In the genomic region with DNA sequence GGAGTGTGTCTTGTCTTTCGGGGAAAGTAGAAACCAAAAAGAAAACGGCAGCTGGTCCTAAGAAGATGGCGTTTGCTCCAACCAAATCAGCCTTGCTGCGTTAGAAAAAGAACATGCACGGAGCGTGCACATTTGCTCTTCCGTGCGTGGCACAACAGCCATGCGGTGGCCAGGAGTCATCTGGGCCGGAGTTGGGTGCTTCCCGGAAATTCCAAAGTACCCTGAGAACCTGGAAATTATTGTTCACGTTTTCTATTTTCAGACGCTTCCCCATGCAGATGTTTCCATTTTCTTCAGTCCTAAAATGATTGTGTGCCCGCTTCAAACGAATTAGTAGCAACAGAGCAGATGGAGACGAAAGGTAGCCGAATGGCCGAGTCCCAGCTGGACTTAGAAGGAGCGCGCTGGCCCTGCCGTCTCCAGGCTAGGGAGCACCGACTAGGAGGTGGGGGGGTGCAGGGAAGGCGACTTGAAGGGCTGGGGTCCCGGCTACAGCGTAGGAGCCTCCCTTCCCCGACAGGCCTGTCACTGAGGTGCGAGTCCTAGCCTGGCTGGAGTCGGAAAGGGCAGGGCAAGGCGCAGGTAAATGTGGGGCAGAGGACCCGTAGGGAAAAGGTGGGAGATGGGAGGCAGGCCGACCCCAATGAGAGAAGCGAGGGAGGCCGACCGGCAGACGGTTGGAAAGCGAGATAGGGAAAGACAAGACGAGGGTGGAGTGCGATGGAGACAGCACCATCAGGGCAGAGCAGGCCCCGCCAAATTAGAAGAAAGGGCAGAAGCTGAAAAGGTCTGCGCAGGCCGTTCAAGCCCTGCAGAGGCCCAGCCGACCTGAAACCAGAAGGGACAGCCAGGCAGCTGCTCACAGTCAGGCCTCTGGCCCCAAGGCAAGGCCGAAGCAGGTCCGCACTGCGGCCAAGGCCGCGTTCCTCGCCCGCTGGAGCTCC, we compare ENCODE assay signal across 11 cellular contexts. TPM values are rescaled to one million over a fixed set of nuclear protein-coding genes. Genes with fewer than 3 reads are reported as not detected.
A peak's percentile ranks its signal among the peaks of the same experiment; 100 is the strongest.
DNase-seq lines count a peak whose midpoint lies in the region; ATAC-seq and TF ChIP-seq lines count a peak whose summit lies in the region.
"Had no signal": no experiment of that assay in that cellular context is flagged by ENCODE, and none has a peak within 500 bp of the region (broad histone marks: within the 10 kb centered on the region; RNA-seq: fewer than 3 reads in every experiment).

No MANE protein-coding gene starts in this region.

- TF ChIP-seq CTCF in CD8-positive, alpha-beta T cell (IDR thresholded peaks at IDR 0.05): no peak
- TF ChIP-seq CTCF in nephron progenitor cell (IDR thresholded peaks at IDR 0.05): no peak

- no peaks in the 10 kb centered on the region for H3K36me3 ChIP-seq in CD8-positive, alpha-beta T cell (ENCODE audit: insufficient read depth, low read length)
- no peaks in the 10 kb centered on the region for H3K36me3 ChIP-seq in HUES64 (ENCODE audit: insufficient read depth, low read length)

- no peak overlapping the region; the same call in 1 of the 2 replicates for H3K9ac ChIP-seq in HUES64 (ENCODE audit: low read depth, low read length)

- no peak for DNase-seq in CD8-positive, alpha-beta T cell
- DNase-seq in central memory CD8-positive, alpha-beta T cell (ENCODE audit: low spot score in 2 of 2): no peak
- DNase-seq in nephron progenitor cell (peak; percentile 20), GM19238 (ENCODE audit: insufficient read length, low spot score) (no peak), SW480 (ENCODE audit: low spot score) (no peak), anterior cingulate cortex (lab: John Stamatoyannopoulos, UW) (no peak)
- DNase-seq: amygdala, NCI-H2227 treated with DMSO at 0.1 percent for 48 hours, Right ventricle myocardium superior had no signal

- CTCF ChIA-PET in CD8-positive, alpha-beta T cell (lab: Charles Lee): no interaction called here

- no peak for ATAC-seq in CD8-positive, alpha-beta T cell
- ATAC-seq in central memory CD8-positive, alpha-beta T cell (replicated peaks; ENCODE audit: extremely low read depth, poor library complexity, severe bottlenecking): no peak
- no peak for ATAC-seq in HG02623 (IDR thresholded peaks at IDR 0.05; ENCODE audit: unreplicated experiment)

- peaks cover 62% of the 10 kb centered on the region for H3K27me3 ChIP-seq in CD8-positive, alpha-beta T cell (ENCODE audit: insufficient read depth, low read length)
- peaks cover 97% of the 10 kb centered on the region for H3K27me3 ChIP-seq in HUES64 (ENCODE audit: insufficient read depth, low read length)

- H3K36me3 Mint-ChIP-seq in CD8-positive, alpha-beta T cell: no peaks in the 10 kb centered on the region
- H3K36me3 Mint-ChIP-seq in central memory CD8-positive, alpha-beta T cell (ENCODE audit: insufficient read depth): peaks cover 1% of the 10 kb centered on the region
- H3K36me3 Mint-ChIP-seq in nephron progenitor cell (ENCODE audit: low read depth): no peaks in the 10 kb centered on the region

- H3K27ac Mint-ChIP-seq in CD8-positive, alpha-beta T cell: no peak overlapping the region
- H3K27ac Mint-ChIP-seq in central memory CD8-positive, alpha-beta T cell (ENCODE audit: low read depth): peak overlapping the region; percentile 54
- H3K27ac Mint-ChIP-seq in nephron progenitor cell: no peak overlapping the region

- POLR2A ChIA-PET in CD8-positive, alpha-beta T cell (lab: Charles Lee): no interaction called here

- intact Hi-C loops in CD8-positive, alpha-beta T cell (cut with DNase I, micrococcal nuclease): no loop called here

- no peaks in the 10 kb centered on the region for H3K9me3 Mint-ChIP-seq in CD8-positive, alpha-beta T cell
- H3K9me3 Mint-ChIP-seq in central memory CD8-positive, alpha-beta T cell: no peaks in the 10 kb centered on the region
- H3K9me3 Mint-ChIP-seq in nephron progenitor cell: peaks cover 17% of the 10 kb centered on the region

- H3K27ac ChIP-seq in CD8-positive, alpha-beta T cell (ENCODE audit: low read depth, low read length): no peak overlapping the region
- H3K27ac ChIP-seq in HUES64 (ENCODE audit: low read depth, low read length): no peak overlapping the region

- WGBS in HUES64: 6% methylated on average over 49 of the region's 49 CpGs

- H3K4me1 ChIP-seq in CD8-positive, alpha-beta T cell (ENCODE audit: insufficient read depth, low read length): peaks cover 43% of the 10 kb centered on the region
- peaks cover 13% of the 10 kb centered on the region for H3K4me1 ChIP-seq in HUES64 (ENCODE audit: insufficient read depth, low read length)

- no peak overlapping the region for H3K4me3 ChIP-seq in CD8-positive, alpha-beta T cell (ENCODE audit: low read depth, low read length)
- peak overlapping the region; percentile 38; the same call in 1 of the 2 replicates for H3K4me3 ChIP-seq in HUES64 (ENCODE audit: low read length)

- H3K4me1 Mint-ChIP-seq in CD8-positive, alpha-beta T cell (ENCODE audit: low read depth): peaks cover 44% of the 10 kb centered on the region
- H3K4me1 Mint-ChIP-seq in central memory CD8-positive, alpha-beta T cell: peaks cover 37% of the 10 kb centered on the region
- peaks cover 33% of the 10 kb centered on the region for H3K4me1 Mint-ChIP-seq in nephron progenitor cell

- H3K4me3 Mint-ChIP-seq in CD8-positive, alpha-beta T cell: peak overlapping the region; percentile 65
- peak overlapping the region; percentile 61 for H3K4me3 Mint-ChIP-seq in central memory CD8-positive, alpha-beta T cell
- peak overlapping the region; percentile 81 for H3K4me3 Mint-ChIP-seq in nephron progenitor cell

- H3K27me3 Mint-ChIP-seq in CD8-positive, alpha-beta T cell (ENCODE audit: low read depth): peaks cover 62% of the 10 kb centered on the region
- peaks cover 93% of the 10 kb centered on the region for H3K27me3 Mint-ChIP-seq in central memory CD8-positive, alpha-beta T cell
- peaks cover 95% of the 10 kb centered on the region for H3K27me3 Mint-ChIP-seq in nephron progenitor cell (ENCODE audit: low read depth, poor library complexity)

- no peaks in the 10 kb centered on the region for H3K9me3 ChIP-seq in CD8-positive, alpha-beta T cell (ENCODE audit: low read length)
- no peaks in the 10 kb centered on the region for H3K9me3 ChIP-seq in HUES64 (ENCODE audit: insufficient read depth, low read depth, low read length)

RNA-seq across cellular contexts. Expression of a gene that starts 1.4 kb away (rescaled TPM):
- under 1 TPM; 0.54 to 0.78 TPM for total RNA-seq in CD8-positive, alpha-beta T cell
- polyA plus RNA-seq in HUES64 (2013, experiment 1 of 2): 0.95 TPM
- 1.9 TPM for polyA plus RNA-seq in HUES64 (2013, experiment 2 of 2)
- total RNA-seq: Right ventricle myocardium superior had no signal
